ENCODE assay signal across 8 cellular contexts in genomic region chr21:32770514-32771133, GRCh38. TPM values are rescaled to one million over a fixed set of nuclear protein-coding genes. Genes with fewer than 3 reads are reported as not detected.
A peak's percentile ranks its signal among the peaks of the same experiment; 100 is the strongest.
DNase-seq lines count a peak whose midpoint lies in the region; ATAC-seq and TF ChIP-seq lines count a peak whose summit lies in the region.

No MANE protein-coding gene starts in this region.

- intact Hi-C loops in natural killer cell (cut with micrococcal nuclease), result loop anchor here (1.0 to 5.0 kb wide), 3 partner anchors 42 to 772 kb away; partner anchors contain the start of genes CFAP298, GART, SON and SYNJ1

- peak overlapping the region; percentile 96 for H3K4me3 Mint-ChIP-seq in natural killer cell

- peaks cover 8% of the 10 kb centered on the region for H3K36me3 Mint-ChIP-seq in natural killer cell

- TF ChIP-seq CTCF in epithelial cell of esophagus (IDR thresholded peaks at IDR 0.05; ENCODE audit: insufficient read depth, low read depth, low read length, missing control alignments) (no peak), natural killer cell (IDR thresholded peaks at IDR 0.05) (no peak)

- peak; percentile 1 for ATAC-seq in HG02571 (IDR thresholded peaks at IDR 0.05; ENCODE audit: unreplicated experiment)
- ATAC-seq in natural killer cell, result no peak
- ATAC-seq in GM18498 (IDR thresholded peaks at IDR 0.05; ENCODE audit: unreplicated experiment), result no peak

- H3K4me3 ChIP-seq in epithelial cell of esophagus (ENCODE audit: low read length), result peak overlapping the region; percentile 89

- H3K27me3 Mint-ChIP-seq in natural killer cell (ENCODE audit: low read depth in 2 of 2), result peaks cover 3 to 8% of the 10 kb centered on the region in 2 donors

- peaks cover 0 to 2% of the 10 kb centered on the region in 2 donors for H3K9me3 Mint-ChIP-seq in natural killer cell

- H3K27ac Mint-ChIP-seq in natural killer cell, result peak overlapping the region; percentile 98 to 99

- peaks cover 65% of the 10 kb centered on the region in 2 donors for H3K4me1 Mint-ChIP-seq in natural killer cell

- DNase-seq in EL, result peak; percentile 42
- DNase-seq in SK-N-DZ (ENCODE audit: low spot score), result peak; percentile 30
- DNase-seq in epithelial cell of esophagus (ENCODE audit: low read depth), result peak; percentile 11
- DNase-seq in natural killer cell, result no peak
- DNase-seq in GF-D8 (lab: John Stamatoyannopoulos, UW), result no peak
- no peak for DNase-seq in GM19238 (ENCODE audit: insufficient read length, low spot score)

RNA-seq across cellular contexts. Expression of gene PAXBP1, which starts 0.9 kb away (rescaled TPM):
- 44.3 and 47.0 TPM in 2 replicates for polyA plus RNA-seq in SK-N-DZ (2014; cell fraction: cytosol; rRNA removed)
- polyA plus RNA-seq in SK-N-DZ (2014; cell fraction: nucleus; rRNA removed), result 399 and 504 TPM in 2 replicates
- 10 to 100 TPM; 54.5 to 70.7 (median 65.4) TPM for total RNA-seq in natural killer cell

RNA-seq across cellular contexts. Expression of gene SYNJ1, which starts 42.8 kb away (rescaled TPM):
- 2.1 and 5.2 TPM in 2 replicates for polyA plus RNA-seq in SK-N-DZ (2014; cell fraction: cytosol; rRNA removed)
- 8.7 and 16.8 TPM in 2 replicates for polyA plus RNA-seq in SK-N-DZ (2014; cell fraction: nucleus; rRNA removed)
- total RNA-seq in natural killer cell, result 10 to 100 TPM; 16.2 to 22.4 (median 20.1) TPM

Comparison
In these comparisons a context has a peak if more than half of its experiments do, and no peak if none do; other contexts are left out.
1. DNase-seq: peak in EL (single experiment), SK-N-DZ (single experiment) and epithelial cell of esophagus (single experiment); none in natural killer cell (single experiment), GF-D8 (single experiment) and GM19238 (single experiment).